9 cellular contexts compared by ENCODE assay signal in genomic region chr4:167248271-167248670, GRCh38. TPM values are rescaled to one million over a fixed set of nuclear protein-coding genes. Genes with fewer than 3 reads are reported as not detected.
"Had no signal": no experiment of that assay in that cellular context is flagged by ENCODE, and none has a peak within 500 bp of the region (broad histone marks: within the 10 kb centered on the region; RNA-seq: fewer than 3 reads in every experiment).

No MANE protein-coding gene starts in this region.

- H2AFZ ChIP-seq: GM23248 had no signal

- H3K9me3 ChIP-seq: HAP-1 had no signal

- H3K9ac ChIP-seq: GM23248 had no signal

- H3K27ac ChIP-seq: GM23248, HL-60 had no signal

- H3K36me3 ChIP-seq: HAP-1 had no signal

- DNase-seq: GM23248, GOT3, H7, HFFc6, IMR-90 had no signal

- H3K4me3 ChIP-seq: GM23248, HAP-1, K562 had no signal

- ATAC-seq: HCT116, K562 had no signal

- FAIRE-seq: K562 had no signal

- H3K4me1 ChIP-seq: HAP-1 had no signal

RNA-seq across cellular contexts. Expression of gene SPOCK3, which starts 14.0 kb away (rescaled TPM):
- total RNA-seq: GM23248, HFFc6, IMR-90, K562 had no signal
- polyA plus RNA-seq: GM23248, IMR-90, K562 had no signal
